ENCODE assay signal across 20 cellular contexts in the genomic region with DNA sequence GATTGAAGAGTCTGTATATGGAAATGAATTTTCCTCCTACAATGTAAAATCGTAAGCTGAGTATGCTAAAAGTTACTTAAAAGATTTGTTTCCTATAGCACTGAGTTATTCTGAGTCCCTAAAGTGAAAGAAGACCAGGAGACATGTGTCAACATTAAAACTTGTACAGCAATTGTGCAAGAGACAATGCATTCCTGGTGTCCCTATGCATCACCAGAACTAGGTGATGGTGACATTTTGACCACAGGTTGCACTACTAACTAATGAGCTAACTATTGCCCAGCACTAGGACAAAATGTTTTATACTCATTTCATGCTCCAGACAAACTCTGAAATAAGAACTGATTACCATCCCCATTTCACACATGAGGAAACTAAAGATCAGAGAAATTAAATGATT.
A peak's percentile ranks its signal among the peaks of the same experiment; 100 is the strongest.
DNase-seq lines count a peak whose midpoint lies in the region; ATAC-seq, FAIRE-seq and TF ChIP-seq lines count a peak whose summit lies in the region.
"Had no signal": no experiment of that assay in that cellular context is flagged by ENCODE, and none has a peak within 500 bp of the region (broad histone marks: within the 10 kb centered on the region; RNA-seq: fewer than 3 reads in every experiment).

No MANE protein-coding gene starts in this region.

- H3K27ac ChIP-seq in naive thymus-derived CD4-positive, alpha-beta T cell (ENCODE audit: low read depth, low read length) = no peak overlapping the region

- no peaks in the 10 kb centered on the region for H3K36me3 ChIP-seq in bronchial epithelial cell (ENCODE audit: control insufficient read depth, insufficient read depth, low read length)
- no peaks in the 10 kb centered on the region for H3K36me3 ChIP-seq in naive thymus-derived CD4-positive, alpha-beta T cell (ENCODE audit: control insufficient read depth in 2 of 3, insufficient read depth in 3 of 3, low read length in 3 of 3)

- no peaks in the 10 kb centered on the region for H3K27me3 ChIP-seq in bronchial epithelial cell (ENCODE audit: control insufficient read depth, insufficient read depth, low read length)
- H3K27me3 ChIP-seq in naive thymus-derived CD4-positive, alpha-beta T cell (ENCODE audit: control insufficient read depth in 2 of 2, insufficient read depth in 2 of 2, low read length in 2 of 2) = no peaks in the 10 kb centered on the region

- no peak overlapping the region for H3K4me3 ChIP-seq in bronchial epithelial cell (ENCODE audit: low read depth, low read length)
- H3K4me3 ChIP-seq in naive thymus-derived CD4-positive, alpha-beta T cell (ENCODE audit: low read length) = no peak overlapping the region

- H3K36me3 Mint-ChIP-seq in naive thymus-derived CD4-positive, alpha-beta T cell = peaks cover 0 to 5% (median 0%) of the 10 kb centered on the region in 5 donors
- H3K36me3 Mint-ChIP-seq: CD14-positive monocyte had no signal

- peak; percentile 56 for DNase-seq in NOMO-1 treated with DMSO at 0.1 percent for 48 hours (lab: John Stamatoyannopoulos, UW; ENCODE audit: unreplicated experiment)
- no peak for DNase-seq in NOMO-1 treated with dmso at 0.1 percent for 144 hours (lab: John Stamatoyannopoulos, UW; ENCODE audit: unreplicated experiment)
- DNase-seq in MV-4-11 (lab: John Stamatoyannopoulos, UW) = peak; percentile 37
- peak; percentile 42 for DNase-seq in bronchial epithelial cell (ENCODE audit: low read depth)
- DNase-seq in naive thymus-derived CD4-positive, alpha-beta T cell = no peak
- no peak for DNase-seq in NCI-H128 (lab: John Stamatoyannopoulos, UW; ENCODE audit: unreplicated experiment)
- DNase-seq: GOT3; HFFc6; Karpas-422; NCI-H2107; NCI-H226; NCI-H526; NK-92 treated with Interleukin-12 subunit alpha and Interleukin-12 subunit beta, amount 100 ng/mL, for 24 hours; Right ventricle myocardium superior had no signal

- no peaks in the 10 kb centered on the region for H3K9me3 ChIP-seq in naive thymus-derived CD4-positive, alpha-beta T cell (ENCODE audit: control insufficient read depth in 2 of 3, low read length in 3 of 3)

- no peak overlapping the region for H3K4me3 Mint-ChIP-seq in naive thymus-derived CD4-positive, alpha-beta T cell
- H3K4me3 Mint-ChIP-seq: CD14-positive monocyte, HFFc6 had no signal

- no peak for FAIRE-seq in bronchial epithelial cell (lab: Jason Lieb, UNC)
- FAIRE-seq: G401.6, GM12891 had no signal

- no peak overlapping the region for H3K27ac Mint-ChIP-seq in naive thymus-derived CD4-positive, alpha-beta T cell
- H3K27ac Mint-ChIP-seq: HFFc6 had no signal

- TF ChIP-seq POLR2A in GM18505 (IDR thresholded peaks at IDR 0.05; ENCODE audit: borderline replicate concordance, extremely low read depth, insufficient read depth, insufficient read length) = no peak

- peaks cover 0 to 18% (median 0%) of the 10 kb centered on the region in 5 donors for H3K27me3 Mint-ChIP-seq in naive thymus-derived CD4-positive, alpha-beta T cell

- TF ChIP-seq CTCF in bronchial epithelial cell (IDR thresholded peaks at IDR 0.05; ENCODE audit: insufficient read depth, low read length, severe bottlenecking) = no peak

- POLR2A ChIA-PET in naive thymus-derived CD4-positive, alpha-beta T cell (lab: Charles Lee) = no interaction called here

- CTCF ChIA-PET in naive thymus-derived CD4-positive, alpha-beta T cell (lab: Charles Lee) = no interaction called here

- H3K9me3 Mint-ChIP-seq in naive thymus-derived CD4-positive, alpha-beta T cell = peaks cover 0 to 6% (median 0%) of the 10 kb centered on the region in 11 donors
- H3K9me3 Mint-ChIP-seq: HFFc6 had no signal

- ATAC-seq in naive thymus-derived CD4-positive, alpha-beta T cell = peak; percentile 27
- no peak for ATAC-seq in GM18505 (IDR thresholded peaks at IDR 0.05; ENCODE audit: unreplicated experiment)
- ATAC-seq in HG03354 (IDR thresholded peaks at IDR 0.05; ENCODE audit: poor library complexity, severe bottlenecking, unreplicated experiment) = no peak
- ATAC-seq: Panc1 had no signal

- intact Hi-C loops in naive thymus-derived CD4-positive, alpha-beta T cell (cut with micrococcal nuclease) = no loop called here

- no peaks in the 10 kb centered on the region for H3K4me1 ChIP-seq in naive thymus-derived CD4-positive, alpha-beta T cell (ENCODE audit: control insufficient read depth in 2 of 2, insufficient read depth in 2 of 2, low read length in 2 of 2)

- peaks cover 0 to 3% (median 0%) of the 10 kb centered on the region in 7 donors for H3K4me1 Mint-ChIP-seq in naive thymus-derived CD4-positive, alpha-beta T cell

Comparison
In these comparisons a context has a peak if more than half of its experiments do, and no peak if none do; other contexts are left out.
1. DNase-seq: peak in NOMO-1 treated with DMSO at 0.1 percent for 48 hours (single experiment), MV-4-11 (single experiment) and bronchial epithelial cell (single experiment); none in NOMO-1 treated with dmso at 0.1 percent for 144 hours (single experiment), naive thymus-derived CD4-positive, alpha-beta T cell (0 of 9) and NCI-H128 (single experiment).